In the genomic region with DNA sequence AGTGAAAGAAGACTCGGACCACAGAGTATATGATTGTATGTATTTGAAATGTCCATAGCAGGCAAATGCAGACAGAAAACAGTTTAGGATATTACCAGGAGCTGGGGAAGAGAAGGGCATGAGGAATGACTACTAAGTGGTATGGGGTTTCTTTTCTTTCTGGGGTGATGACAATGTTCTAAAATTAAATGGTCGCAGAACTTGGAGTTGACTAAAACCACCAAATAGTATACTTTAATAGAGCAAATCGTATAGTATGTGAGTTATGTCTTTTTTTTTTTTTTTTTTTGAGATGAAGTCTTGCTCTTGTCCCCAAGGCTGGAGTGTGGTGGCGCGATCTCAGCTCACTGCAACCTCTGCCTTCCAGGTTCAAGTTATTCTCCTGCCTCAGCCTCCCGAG, we compare ENCODE assay signal across 28 cellular contexts.
"Had no signal": no experiment of that assay in that cellular context is flagged by ENCODE, and none has a peak within 500 bp of the region (broad histone marks: within the 10 kb centered on the region; RNA-seq: fewer than 3 reads in every experiment).

No MANE protein-coding gene starts in this region.

- H3K27ac ChIP-seq: colonic mucosa, epithelial cell of prostate, esophagus squamous epithelium, gastrocnemius medialis, heart right ventricle, left lung, lower lobe of right lung had no signal

- H3K36me3 ChIP-seq: colonic mucosa, esophagus squamous epithelium, gastrocnemius medialis, heart right ventricle, left lung, lower lobe of right lung had no signal

- H3K4me1 Mint-ChIP-seq: endodermal cell, mesothelial cell of epicardium had no signal

- H3K4me1 ChIP-seq: colonic mucosa, esophagus squamous epithelium, gastrocnemius medialis, heart right ventricle, left lung, lower lobe of right lung had no signal

- FAIRE-seq: endometrium, islet of Langerhans, keratinocyte had no signal

- H3K36me3 Mint-ChIP-seq: naive B cell had no signal

- H3K27me3 Mint-ChIP-seq: dendritic cell treated with granulocyte-macrophage colony-stimulating factor and Interleukin-4, amounts not matched to agents 40 ng/mL and 50 ng/mL, for 4 days; effector memory CD8-positive, alpha-beta T cell; naive B cell had no signal

- ATAC-seq: effector memory CD8-positive, alpha-beta T cell; esophagus mucosa; gastrocnemius medialis; heart right ventricle; left cardiac atrium; left lung; left ventricle myocardium superior; lower lobe of right lung; mucosa of descending colon had no signal

- H3K9me3 ChIP-seq: colonic mucosa, esophagus squamous epithelium, gastrocnemius medialis, heart right ventricle, left lung, lower lobe of right lung, mucosa of descending colon had no signal

- H3K4me3 ChIP-seq: colonic mucosa, esophagus squamous epithelium, gastrocnemius medialis, heart right ventricle, left lung, lower lobe of right lung, mucosa of descending colon had no signal

- H3K9me3 Mint-ChIP-seq: effector memory CD8-positive, alpha-beta T cell had no signal

- H3K4me3 Mint-ChIP-seq: dendritic cell treated with granulocyte-macrophage colony-stimulating factor and Interleukin-4, amounts not matched to agents 40 ng/mL and 50 ng/mL, for 4 days; effector memory CD8-positive, alpha-beta T cell; endodermal cell; mesothelial cell of epicardium; naive B cell had no signal

- H3K27ac Mint-ChIP-seq: dendritic cell treated with granulocyte-macrophage colony-stimulating factor and Interleukin-4, amounts not matched to agents 40 ng/mL and 50 ng/mL, for 4 days; effector memory CD8-positive, alpha-beta T cell; endodermal cell; mesothelial cell of epicardium had no signal

- H3K27me3 ChIP-seq: colonic mucosa, esophagus squamous epithelium, gastrocnemius medialis, heart right ventricle, left lung had no signal

- DNase-seq: colonic mucosa; cortex of kidney; effector CD8-positive, alpha-beta T cell; effector memory CD8-positive, alpha-beta T cell; endodermal cell; erythroblast; esophagus squamous epithelium; foreskin fibroblast; foreskin melanocyte; gastrocnemius medialis; glutamatergic neuron; head of caudate nucleus; heart right ventricle; hippocampal formation; left cardiac atrium; left lung; left ventricle myocardium superior; lower lobe of right lung; mesenchymal stem cell; mucosa of descending colon; naive B cell had no signal
